ENCODE assay signal across 8 cellular contexts in genomic region chr19:1507763-1508506, GRCh38. TPM values are rescaled to one million over a fixed set of nuclear protein-coding genes. Genes with fewer than 3 reads are reported as not detected.
DNase-seq lines count a peak whose midpoint lies in the region; ATAC-seq and TF ChIP-seq lines count a peak whose summit lies in the region.

No MANE protein-coding gene starts in this region.

- TF ChIP-seq POLR2A in gastroesophageal sphincter (IDR thresholded peaks at IDR 0.05): no peak

- H3K4me3 ChIP-seq in gastroesophageal sphincter (peak overlapping the region; percentile 24 to 51), neuron (ENCODE audit: low read length) (peak overlapping the region; percentile 58)

- TF ChIP-seq EP300 in gastroesophageal sphincter (IDR thresholded peaks at IDR 0.05): no peak

- peak; percentile 95 for ATAC-seq in gastroesophageal sphincter

- peaks cover 13% of the 10 kb centered on the region for H3K27me3 Mint-ChIP-seq in stimulated activated naive CD8-positive, alpha-beta T cell treated with anti-CD3 and anti-CD28 coated beads, Interleukin-15, Interleukin-2, amounts not matched to agents 100 ng/mL and 50 ng/mL, for 24 hours

- peak overlapping the region; percentile 76 for H3K4me3 Mint-ChIP-seq in stimulated activated naive CD8-positive, alpha-beta T cell treated with anti-CD3 and anti-CD28 coated beads, Interleukin-15, Interleukin-2, amounts not matched to agents 100 ng/mL and 50 ng/mL, for 24 hours

- H3K9me3 ChIP-seq in gastroesophageal sphincter: no peaks in the 10 kb centered on the region
- peaks cover 3% of the 10 kb centered on the region for H3K9me3 ChIP-seq in neuron (ENCODE audit: low read length)

- H3K9me3 Mint-ChIP-seq in stimulated activated naive CD8-positive, alpha-beta T cell treated with anti-CD3 and anti-CD28 coated beads, Interleukin-15, Interleukin-2, amounts not matched to agents 100 ng/mL and 50 ng/mL, for 24 hours: no peaks in the 10 kb centered on the region

- H3K4me1 Mint-ChIP-seq in stimulated activated naive CD8-positive, alpha-beta T cell treated with anti-CD3 and anti-CD28 coated beads, Interleukin-15, Interleukin-2, amounts not matched to agents 100 ng/mL and 50 ng/mL, for 24 hours (ENCODE audit: low read depth): peaks cover 19% of the 10 kb centered on the region

- peak overlapping the region; percentile 75 for H2AFZ ChIP-seq in neuron (ENCODE audit: low read depth, low read length)

- TF ChIP-seq CTCF in gastroesophageal sphincter (IDR thresholded peaks at IDR 0.05): no peak

- H3K27ac Mint-ChIP-seq in stimulated activated naive CD8-positive, alpha-beta T cell treated with anti-CD3 and anti-CD28 coated beads, Interleukin-15, Interleukin-2, amounts not matched to agents 100 ng/mL and 50 ng/mL, for 24 hours: peak overlapping the region; percentile 77

- H3K36me3 ChIP-seq in gastroesophageal sphincter (peaks cover 0 to 6% of the 10 kb centered on the region in 2 donors), neuron (ENCODE audit: insufficient read depth, low read length) (no peaks in the 10 kb centered on the region)

- WGBS in gastroesophageal sphincter (ENCODE audit: low coverage in 1 of 2), 2 donors: 0% methylated on average over 3 of the region's 46 CpGs; no CpG with 5 or more reads in 1 of the 2 donors

- peak overlapping the region in 3 of 4 donors; percentile 86 to 88 (median 87) for H3K27ac ChIP-seq in gastroesophageal sphincter

- peaks cover 0 to 58% (median 7%) of the 10 kb centered on the region in 3 donors for H3K4me1 ChIP-seq in gastroesophageal sphincter
- H3K4me1 ChIP-seq in neuron (ENCODE audit: insufficient read depth, low read length): no peaks in the 10 kb centered on the region

- peak; percentile 80 for DNase-seq in GF-D8 (lab: John Stamatoyannopoulos, UW)
- peak; percentile 93 for DNase-seq in MV-4-11 (lab: John Stamatoyannopoulos, UW)
- peak; percentile 90 for DNase-seq in SKM-1 (lab: John Stamatoyannopoulos, UW; ENCODE audit: unreplicated experiment)
- peak; percentile 92 for DNase-seq in activated naive CD4-positive, alpha-beta T cell treated with anti-CD3 and anti-CD28 coated beads, Interleukin-2, amount 50 U/mL, for 16 hours
- no peak for DNase-seq in cortex of kidney (lab: John Stamatoyannopoulos, UW)

- peaks cover 77% of the 10 kb centered on the region for H3K27me3 ChIP-seq in gastroesophageal sphincter
- peaks cover 21% of the 10 kb centered on the region for H3K27me3 ChIP-seq in neuron (ENCODE audit: insufficient read depth, low read length)

- no peaks in the 10 kb centered on the region for H3K36me3 Mint-ChIP-seq in stimulated activated naive CD8-positive, alpha-beta T cell treated with anti-CD3 and anti-CD28 coated beads, Interleukin-15, Interleukin-2, amounts not matched to agents 100 ng/mL and 50 ng/mL, for 24 hours (ENCODE audit: low read depth)

RNA-seq across cellular contexts. Expression of gene ADAMTSL5, which starts 4.9 kb away (rescaled TPM):
- 1 to 10 TPM; 1.3 to 9.7 (median 3.6) TPM for total RNA-seq in gastroesophageal sphincter

RNA-seq across cellular contexts. Expression of gene PLK5, which starts 15.9 kb away (rescaled TPM):
- under 1 TPM in 1 of 4 donors, not detected in 3; 0.15 TPM for total RNA-seq in gastroesophageal sphincter

RNA-seq across cellular contexts. Expression of gene REEP6, which starts 17.0 kb away (rescaled TPM):
- total RNA-seq in gastroesophageal sphincter: under 1 TPM in 3 of 4 donors, not detected in 1; 0.32 to 0.96 (median 0.40) TPM

RNA-seq across cellular contexts. Expression of gene PCSK4, which starts 17.8 kb away (rescaled TPM):
- 1 to 10 TPM in 3 of 4 donors, under 1 TPM in 1; 0.94 to 2.2 (median 2.0) TPM for total RNA-seq in gastroesophageal sphincter

RNA-seq across cellular contexts. Expression of gene C19orf25, which starts 28.9 kb away (rescaled TPM):
- total RNA-seq in gastroesophageal sphincter: 10 to 100 TPM; 20.6 to 40.0 (median 28.2) TPM
